In the genomic region with DNA sequence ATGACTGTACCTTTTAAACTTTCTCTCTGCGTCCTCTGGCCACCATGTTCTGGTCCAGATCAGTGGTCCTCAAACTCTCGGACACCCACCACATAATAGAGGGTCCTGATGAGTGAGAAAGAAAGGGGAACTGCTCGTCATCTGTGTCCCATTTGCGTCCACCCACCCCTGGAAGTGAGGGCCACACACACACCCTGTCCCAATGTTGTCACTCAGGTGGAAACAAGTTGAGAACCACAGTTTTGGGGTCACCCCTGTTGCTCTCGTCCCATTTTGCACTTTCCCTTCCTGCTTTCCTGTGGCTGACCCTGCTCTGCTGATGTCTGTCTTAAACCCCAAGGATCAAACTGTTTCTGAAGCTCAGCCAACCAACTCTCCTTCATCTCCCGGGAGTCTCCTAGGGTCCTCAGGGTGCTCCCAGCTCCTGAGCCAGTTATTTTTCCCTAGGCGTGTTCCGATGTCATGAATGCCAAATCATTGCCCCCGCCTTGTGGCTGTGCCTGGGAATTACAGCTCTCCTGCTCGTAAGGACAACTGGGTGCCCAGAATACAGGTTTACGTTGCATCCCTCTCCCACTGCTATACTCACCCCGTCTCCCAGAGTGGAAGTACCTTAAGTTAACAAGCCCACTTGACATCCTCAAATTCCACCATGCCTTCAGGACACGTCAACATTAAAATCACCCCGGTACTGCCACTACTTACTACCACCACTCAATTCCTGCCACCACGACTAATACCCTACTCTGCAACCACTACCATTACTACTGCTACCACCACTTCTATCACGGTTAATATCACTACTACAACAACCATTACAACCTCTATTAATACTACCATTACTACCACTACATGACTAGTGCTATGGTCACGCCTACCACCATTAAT, we compare ENCODE assay signal across 8 cellular contexts.
DNase-seq lines count a peak whose midpoint lies in the region; ATAC-seq and TF ChIP-seq lines count a peak whose summit lies in the region.

No MANE protein-coding gene starts in this region.

- no peak overlapping the region for H3K27ac Mint-ChIP-seq in nephron progenitor cell

- peak; percentile 72 for DNase-seq in DMS 273 (lab: John Stamatoyannopoulos, UW; ENCODE audit: unreplicated experiment)
- no peak for DNase-seq in DMS 273 treated with DMSO at 0.1 percent for 48 hours (lab: John Stamatoyannopoulos, UW)
- peak; percentile 4 for DNase-seq in NCI-H1048 (lab: John Stamatoyannopoulos, UW)
- peak; percentile 9 for DNase-seq in T1000 (lab: John Stamatoyannopoulos, UW)
- DNase-seq in epithelial cell of esophagus (ENCODE audit: low read depth), result peak; percentile 76
- DNase-seq in nephron progenitor cell, result peak; percentile 75
- DNase-seq in OCI-M2 (lab: John Stamatoyannopoulos, UW; ENCODE audit: unreplicated experiment), result no peak

- no peak overlapping the region for H3K4me3 Mint-ChIP-seq in nephron progenitor cell

- no peak for ATAC-seq in GM18505 (IDR thresholded peaks at IDR 0.05; ENCODE audit: unreplicated experiment)

- H3K27me3 Mint-ChIP-seq in nephron progenitor cell (ENCODE audit: low read depth, poor library complexity), result peaks cover 23% of the 10 kb centered on the region

- no peak overlapping the region for H3K4me3 ChIP-seq in epithelial cell of esophagus (ENCODE audit: low read length)

- no peak for TF ChIP-seq POLR2A in GM18505 (IDR thresholded peaks at IDR 0.05; ENCODE audit: borderline replicate concordance, extremely low read depth, insufficient read depth, insufficient read length)

- no peaks in the 10 kb centered on the region for H3K4me1 Mint-ChIP-seq in nephron progenitor cell

- TF ChIP-seq CTCF in epithelial cell of esophagus (IDR thresholded peaks at IDR 0.05; ENCODE audit: insufficient read depth, low read depth, low read length, missing control alignments), result peak; percentile 94
- TF ChIP-seq CTCF in nephron progenitor cell (IDR thresholded peaks at IDR 0.05), result peak; percentile 74

- H3K9me3 Mint-ChIP-seq in nephron progenitor cell, result peaks cover 28% of the 10 kb centered on the region

- no peaks in the 10 kb centered on the region for H3K36me3 Mint-ChIP-seq in nephron progenitor cell (ENCODE audit: low read depth)

Comparison
In these comparisons a context has a peak if more than half of its experiments do, and no peak if none do; other contexts are left out.
1. DNase-seq: peak in DMS 273 (single experiment), NCI-H1048 (single experiment), T1000 (single experiment), epithelial cell of esophagus (single experiment) and nephron progenitor cell (single experiment); none in DMS 273 treated with DMSO at 0.1 percent for 48 hours (single experiment) and OCI-M2 (single experiment).